ENCODE assay signal across 8 cellular contexts in the genomic region with DNA sequence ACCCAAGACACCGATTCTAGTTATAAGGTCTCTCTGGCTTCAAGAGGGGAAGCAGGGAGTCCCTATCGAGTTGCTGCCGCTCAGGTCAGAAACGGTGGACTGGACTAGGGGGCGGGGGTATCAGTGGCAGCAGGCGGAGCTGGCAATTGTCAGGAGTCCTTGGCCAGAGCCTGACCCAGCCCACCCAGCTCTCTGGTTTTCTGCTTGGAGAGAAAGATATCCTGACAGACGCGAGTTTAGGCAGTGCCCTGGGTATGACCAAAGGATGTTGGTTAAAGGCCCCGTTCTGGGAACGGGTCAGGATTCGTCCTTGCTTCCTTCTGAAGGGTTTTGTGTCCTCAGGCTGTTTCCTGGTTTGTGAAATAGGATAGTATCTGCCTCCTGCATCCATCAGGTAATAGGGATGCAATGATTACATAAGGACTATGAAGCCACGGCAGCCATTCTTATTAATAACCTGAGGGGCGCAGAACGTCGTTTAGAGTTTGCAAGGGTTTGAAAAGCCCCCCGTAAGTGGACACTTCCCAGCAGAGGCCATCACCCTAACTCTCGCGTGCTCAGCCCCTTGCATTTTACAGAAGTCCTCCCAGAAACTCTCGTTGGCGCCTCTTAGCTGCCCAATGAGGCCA. TPM values are rescaled to one million over a fixed set of nuclear protein-coding genes. Genes with fewer than 3 reads are reported as not detected.
DNase-seq lines count a peak whose midpoint lies in the region; ATAC-seq and TF ChIP-seq lines count a peak whose summit lies in the region.

No MANE protein-coding gene starts in this region.

- H3K4me1 ChIP-seq in RWPE2 (ENCODE audit: insufficient read depth, poor library complexity, severe bottlenecking): peaks cover 16% of the 10 kb centered on the region
- peaks cover 6 to 67% (median 51%) of the 10 kb centered on the region in 4 donors for H3K4me1 ChIP-seq in liver (ENCODE audit: control insufficient read depth in 4 of 4, insufficient read depth in 4 of 4, low read length in 3 of 4)
- peaks cover 47% of the 10 kb centered on the region for H3K4me1 ChIP-seq in suprapubic skin

- peak; percentile 26 for DNase-seq in GM13976 (ENCODE audit: low spot score)
- DNase-seq in RWPE2 (ENCODE audit: low spot score): no peak
- peak; percentile 32 for DNase-seq in cerebellum (ENCODE audit: low spot score)
- peak in 1 of 2 donors; percentile 81 for DNase-seq in suprapubic skin (ENCODE audit: low spot score in 2 of 2)

- H3K9me3 ChIP-seq in RWPE2 (ENCODE audit: severe bottlenecking) (no peaks in the 10 kb centered on the region), liver (ENCODE audit: control insufficient read depth in 4 of 4, low read length in 3 of 4) (no peaks in the 10 kb centered on the region), suprapubic skin (no peaks in the 10 kb centered on the region)

- peak overlapping the region; percentile 63 for H3K4me3 ChIP-seq in RWPE2 (ENCODE audit: severe bottlenecking)
- peak overlapping the region; percentile 27 to 85 (median 76) for H3K4me3 ChIP-seq in liver (ENCODE audit: low read depth in 1 of 3, low read length in 3 of 3)
- peak overlapping the region; percentile 88 for H3K4me3 ChIP-seq in suprapubic skin

- no peak for TF ChIP-seq CTCF in 22Rv1 (IDR thresholded peaks at IDR 0.05)
- TF ChIP-seq CTCF in GM13976 (IDR thresholded peaks at IDR 0.05; ENCODE audit: borderline replicate concordance, control extremely low read depth, extremely low read depth, insufficient read depth, missing control alignments): no peak
- no peak for TF ChIP-seq CTCF in RWPE2 (IDR thresholded peaks at IDR 0.05; ENCODE audit: poor library complexity, severe bottlenecking)
- no peak for TF ChIP-seq CTCF in liver (IDR thresholded peaks at IDR 0.05; ENCODE audit: low read depth, low read length, missing input control)
- TF ChIP-seq CTCF in suprapubic skin (IDR thresholded peaks at IDR 0.05): no peak

- H3K27me3 ChIP-seq in RWPE2 (ENCODE audit: insufficient read depth, poor library complexity, severe bottlenecking) (no peaks in the 10 kb centered on the region), liver (ENCODE audit: control insufficient read depth in 4 of 4, insufficient read depth in 4 of 4, low read length in 3 of 4) (no peaks in the 10 kb centered on the region), suprapubic skin (no peaks in the 10 kb centered on the region)

- no peak for TF ChIP-seq POLR2A in suprapubic skin (IDR thresholded peaks at IDR 0.05)

- in situ Hi-C loops in GM13976 (cut with MboI; ENCODE audit: low sequenced_read_pairs, unreplicated experiment): no loop called here

- no peak for TF ChIP-seq RAD21 in liver (IDR thresholded peaks at IDR 0.05)

- H3K27ac ChIP-seq in 22Rv1: peak overlapping the region; percentile 95
- peak overlapping the region; percentile 82 for H3K27ac ChIP-seq in RWPE2 (ENCODE audit: poor library complexity, severe bottlenecking)
- peak overlapping the region; percentile 90 to 97 for H3K27ac ChIP-seq in liver (ENCODE audit: low read depth in 1 of 2, low read length in 2 of 2)
- H3K27ac ChIP-seq in suprapubic skin: peak overlapping the region; percentile 95

- H3K36me3 ChIP-seq in RWPE2 (ENCODE audit: low read depth) (peaks cover 8% of the 10 kb centered on the region), liver (ENCODE audit: control insufficient read depth in 4 of 4, insufficient read depth in 3 of 4, low read depth in 1 of 4, low read length in 3 of 4) (no peaks in the 10 kb centered on the region), suprapubic skin (peaks cover 6% of the 10 kb centered on the region)

- H3K9ac ChIP-seq in liver (ENCODE audit: low read depth in 1 of 2, low read length in 2 of 2): peak overlapping the region; percentile 75 to 99

- WGBS in liver: 8% methylated on average over 20 of the region's 20 CpGs
- 10% methylated on average over 20 of the region's 20 CpGs for WGBS in suprapubic skin

- ATAC-seq in HG03432 (IDR thresholded peaks at IDR 0.05; ENCODE audit: unreplicated experiment): peak; percentile 11
- ATAC-seq in RWPE2 (ENCODE audit: low read depth): no peak; the same call in 2 of the 3 replicates
- ATAC-seq in HG03175 (IDR thresholded peaks at IDR 0.05; ENCODE audit: unreplicated experiment): no peak

- no peak for TF ChIP-seq EP300 in suprapubic skin (IDR thresholded peaks at IDR 0.05)

TF ChIP-seq in liver, 16 proteins besides CTCF, POLR2A, EP300 and RAD21:
- peak; percentile 13 for TF ChIP-seq NR2F2 (IDR thresholded peaks at IDR 0.05)
- TF ChIP-seq, protein P1, sequence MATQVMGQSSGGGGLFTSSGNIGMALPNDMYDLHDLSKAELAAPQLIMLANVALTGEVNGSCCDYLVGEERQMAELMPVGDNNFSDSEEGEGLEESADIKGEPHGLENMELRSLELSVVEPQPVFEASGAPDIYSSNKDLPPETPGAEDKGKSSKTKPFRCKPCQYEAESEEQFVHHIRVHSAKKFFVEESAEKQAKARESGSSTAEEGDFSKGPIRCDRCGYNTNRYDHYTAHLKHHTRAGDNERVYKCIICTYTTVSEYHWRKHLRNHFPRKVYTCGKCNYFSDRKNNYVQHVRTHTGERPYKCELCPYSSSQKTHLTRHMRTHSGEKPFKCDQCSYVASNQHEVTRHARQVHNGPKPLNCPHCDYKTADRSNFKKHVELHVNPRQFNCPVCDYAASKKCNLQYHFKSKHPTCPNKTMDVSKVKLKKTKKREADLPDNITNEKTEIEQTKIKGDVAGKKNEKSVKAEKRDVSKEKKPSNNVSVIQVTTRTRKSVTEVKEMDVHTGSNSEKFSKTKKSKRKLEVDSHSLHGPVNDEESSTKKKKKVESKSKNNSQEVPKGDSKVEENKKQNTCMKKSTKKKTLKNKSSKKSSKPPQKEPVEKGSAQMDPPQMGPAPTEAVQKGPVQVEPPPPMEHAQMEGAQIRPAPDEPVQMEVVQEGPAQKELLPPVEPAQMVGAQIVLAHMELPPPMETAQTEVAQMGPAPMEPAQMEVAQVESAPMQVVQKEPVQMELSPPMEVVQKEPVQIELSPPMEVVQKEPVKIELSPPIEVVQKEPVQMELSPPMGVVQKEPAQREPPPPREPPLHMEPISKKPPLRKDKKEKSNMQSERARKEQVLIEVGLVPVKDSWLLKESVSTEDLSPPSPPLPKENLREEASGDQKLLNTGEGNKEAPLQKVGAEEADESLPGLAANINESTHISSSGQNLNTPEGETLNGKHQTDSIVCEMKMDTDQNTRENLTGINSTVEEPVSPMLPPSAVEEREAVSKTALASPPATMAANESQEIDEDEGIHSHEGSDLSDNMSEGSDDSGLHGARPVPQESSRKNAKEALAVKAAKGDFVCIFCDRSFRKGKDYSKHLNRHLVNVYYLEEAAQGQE (IDR thresholded peaks at IDR 0.05): no peak
- no peak for TF ChIP-seq FOXA2 (IDR thresholded peaks at IDR 0.05)
- no peak for TF ChIP-seq EGR1 (IDR thresholded peaks at IDR 0.05; ENCODE audit: low read depth in 2 of 2)
- peak; percentile 61 for TF ChIP-seq SP1 (IDR thresholded peaks at IDR 0.05)
- TF ChIP-seq, protein P2, sequence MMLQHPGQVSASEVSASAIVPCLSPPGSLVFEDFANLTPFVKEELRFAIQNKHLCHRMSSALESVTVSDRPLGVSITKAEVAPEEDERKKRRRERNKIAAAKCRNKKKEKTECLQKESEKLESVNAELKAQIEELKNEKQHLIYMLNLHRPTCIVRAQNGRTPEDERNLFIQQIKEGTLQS (IDR thresholded peaks at IDR 0.05): no peak
- no peak for TF ChIP-seq JUND (IDR thresholded peaks at IDR 0.05)
- TF ChIP-seq HNF4A (conservative IDR thresholded peaks at IDR 0.05): peak in 1 of 2 donors; percentile 65
- TF ChIP-seq, protein P3, sequence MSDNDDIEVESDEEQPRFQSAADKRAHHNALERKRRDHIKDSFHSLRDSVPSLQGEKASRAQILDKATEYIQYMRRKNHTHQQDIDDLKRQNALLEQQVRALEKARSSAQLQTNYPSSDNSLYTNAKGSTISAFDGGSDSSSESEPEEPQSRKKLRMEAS (IDR thresholded peaks at IDR 0.05): no peak
- TF ChIP-seq RXRA (IDR thresholded peaks at IDR 0.05): no peak
- TF ChIP-seq FOXA1 (IDR thresholded peaks at IDR 0.05): no peak
- TF ChIP-seq, protein P4, sequence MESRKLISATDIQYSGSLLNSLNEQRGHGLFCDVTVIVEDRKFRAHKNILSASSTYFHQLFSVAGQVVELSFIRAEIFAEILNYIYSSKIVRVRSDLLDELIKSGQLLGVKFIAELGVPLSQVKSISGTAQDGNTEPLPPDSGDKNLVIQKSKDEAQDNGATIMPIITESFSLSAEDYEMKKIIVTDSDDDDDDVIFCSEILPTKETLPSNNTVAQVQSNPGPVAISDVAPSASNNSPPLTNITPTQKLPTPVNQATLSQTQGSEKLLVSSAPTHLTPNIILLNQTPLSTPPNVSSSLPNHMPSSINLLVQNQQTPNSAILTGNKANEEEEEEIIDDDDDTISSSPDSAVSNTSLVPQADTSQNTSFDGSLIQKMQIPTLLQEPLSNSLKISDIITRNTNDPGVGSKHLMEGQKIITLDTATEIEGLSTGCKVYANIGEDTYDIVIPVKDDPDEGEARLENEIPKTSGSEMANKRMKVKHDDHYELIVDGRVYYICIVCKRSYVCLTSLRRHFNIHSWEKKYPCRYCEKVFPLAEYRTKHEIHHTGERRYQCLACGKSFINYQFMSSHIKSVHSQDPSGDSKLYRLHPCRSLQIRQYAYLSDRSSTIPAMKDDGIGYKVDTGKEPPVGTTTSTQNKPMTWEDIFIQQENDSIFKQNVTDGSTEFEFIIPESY (IDR thresholded peaks at IDR 0.05): peak; percentile 48
- TF ChIP-seq HNF4G (IDR thresholded peaks at IDR 0.05): no peak
- no peak for TF ChIP-seq TAF1 (conservative IDR thresholded peaks at IDR 0.05)
- no peak for TF ChIP-seq GABPA (IDR thresholded peaks at IDR 0.05 in 1 of 2, conservative IDR thresholded peaks at IDR 0.05 in 1 of 2)
- no peak for TF ChIP-seq YY1 (IDR thresholded peaks at IDR 0.05)

RNA-seq across cellular contexts. Expression of a gene that starts 0.7 kb away (rescaled TPM):
- 27.8 TPM for total RNA-seq in cerebellum
- total RNA-seq in liver: 10 to 100 TPM in 1 of 2 donors, 1 to 10 TPM in 1; 9.8 to 19.4 TPM
- polyA plus RNA-seq in liver: 10 to 100 TPM in 1 of 2 donors, 1 to 10 TPM in 1; 5.5 to 15.4 TPM
- total RNA-seq in suprapubic skin: 10 to 100 TPM; 10.2 to 35.6 (median 15.5) TPM

RNA-seq across cellular contexts. Expression of a gene that starts 3.2 kb away (rescaled TPM):
- total RNA-seq in cerebellum (31.9 TPM), liver (10 to 100 TPM; 17.8 to 20.2 TPM), suprapubic skin (10 to 100 TPM; 23.6 to 66.0 (median 35.4) TPM)
- 1 to 10 TPM; 4.5 to 9.1 TPM for polyA plus RNA-seq in liver
